ENCODE assay signal across 1 cellular context in the genomic region with DNA sequence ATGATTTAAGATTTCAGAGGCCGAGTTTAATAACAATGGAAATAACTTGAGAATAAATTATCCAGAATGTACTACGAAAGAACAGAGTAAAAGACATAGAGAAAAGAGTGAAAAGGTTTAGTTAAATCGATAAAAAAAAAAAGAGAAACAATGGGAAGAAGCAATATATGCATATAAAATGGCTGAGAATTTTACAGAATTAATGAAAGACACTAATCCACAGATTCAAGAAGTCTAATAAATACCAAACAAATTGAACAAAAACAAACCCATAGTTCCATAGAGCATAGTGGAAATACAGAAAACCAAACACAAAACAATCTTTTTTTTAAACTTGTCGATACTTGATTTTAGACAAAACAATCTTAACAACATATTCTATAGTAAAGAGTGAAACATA.
TF ChIP-seq lines count a peak whose summit lies in the region.

No MANE protein-coding gene starts in this region.

TF ChIP-seq in HCT116, 20 proteins besides CTCF, POLR2A, EP300 and RAD21 (continued from another document):
- TF ChIP-seq, protein P1, sequence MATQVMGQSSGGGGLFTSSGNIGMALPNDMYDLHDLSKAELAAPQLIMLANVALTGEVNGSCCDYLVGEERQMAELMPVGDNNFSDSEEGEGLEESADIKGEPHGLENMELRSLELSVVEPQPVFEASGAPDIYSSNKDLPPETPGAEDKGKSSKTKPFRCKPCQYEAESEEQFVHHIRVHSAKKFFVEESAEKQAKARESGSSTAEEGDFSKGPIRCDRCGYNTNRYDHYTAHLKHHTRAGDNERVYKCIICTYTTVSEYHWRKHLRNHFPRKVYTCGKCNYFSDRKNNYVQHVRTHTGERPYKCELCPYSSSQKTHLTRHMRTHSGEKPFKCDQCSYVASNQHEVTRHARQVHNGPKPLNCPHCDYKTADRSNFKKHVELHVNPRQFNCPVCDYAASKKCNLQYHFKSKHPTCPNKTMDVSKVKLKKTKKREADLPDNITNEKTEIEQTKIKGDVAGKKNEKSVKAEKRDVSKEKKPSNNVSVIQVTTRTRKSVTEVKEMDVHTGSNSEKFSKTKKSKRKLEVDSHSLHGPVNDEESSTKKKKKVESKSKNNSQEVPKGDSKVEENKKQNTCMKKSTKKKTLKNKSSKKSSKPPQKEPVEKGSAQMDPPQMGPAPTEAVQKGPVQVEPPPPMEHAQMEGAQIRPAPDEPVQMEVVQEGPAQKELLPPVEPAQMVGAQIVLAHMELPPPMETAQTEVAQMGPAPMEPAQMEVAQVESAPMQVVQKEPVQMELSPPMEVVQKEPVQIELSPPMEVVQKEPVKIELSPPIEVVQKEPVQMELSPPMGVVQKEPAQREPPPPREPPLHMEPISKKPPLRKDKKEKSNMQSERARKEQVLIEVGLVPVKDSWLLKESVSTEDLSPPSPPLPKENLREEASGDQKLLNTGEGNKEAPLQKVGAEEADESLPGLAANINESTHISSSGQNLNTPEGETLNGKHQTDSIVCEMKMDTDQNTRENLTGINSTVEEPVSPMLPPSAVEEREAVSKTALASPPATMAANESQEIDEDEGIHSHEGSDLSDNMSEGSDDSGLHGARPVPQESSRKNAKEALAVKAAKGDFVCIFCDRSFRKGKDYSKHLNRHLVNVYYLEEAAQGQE (IDR thresholded peaks at IDR 0.05; ENCODE audit: low read depth): no peak
- TF ChIP-seq ATF3 (IDR thresholded peaks at IDR 0.05): no peak
- TF ChIP-seq, protein P2, sequence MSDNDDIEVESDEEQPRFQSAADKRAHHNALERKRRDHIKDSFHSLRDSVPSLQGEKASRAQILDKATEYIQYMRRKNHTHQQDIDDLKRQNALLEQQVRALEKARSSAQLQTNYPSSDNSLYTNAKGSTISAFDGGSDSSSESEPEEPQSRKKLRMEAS (IDR thresholded peaks at IDR 0.05): no peak
- TF ChIP-seq SIN3A (IDR thresholded peaks at IDR 0.05; ENCODE audit: low read depth): no peak
- no peak for TF ChIP-seq ELF1 (IDR thresholded peaks at IDR 0.05; ENCODE audit: borderline replicate concordance, low read depth)
- TF ChIP-seq ZNF274 (IDR thresholded peaks at IDR 0.05; ENCODE audit: low read depth, low read length): no peak
- TF ChIP-seq EGR1 (IDR thresholded peaks at IDR 0.05; ENCODE audit: low read depth): no peak
